Comparison of ENCODE assay signal across 15 cellular contexts in the genomic region with DNA sequence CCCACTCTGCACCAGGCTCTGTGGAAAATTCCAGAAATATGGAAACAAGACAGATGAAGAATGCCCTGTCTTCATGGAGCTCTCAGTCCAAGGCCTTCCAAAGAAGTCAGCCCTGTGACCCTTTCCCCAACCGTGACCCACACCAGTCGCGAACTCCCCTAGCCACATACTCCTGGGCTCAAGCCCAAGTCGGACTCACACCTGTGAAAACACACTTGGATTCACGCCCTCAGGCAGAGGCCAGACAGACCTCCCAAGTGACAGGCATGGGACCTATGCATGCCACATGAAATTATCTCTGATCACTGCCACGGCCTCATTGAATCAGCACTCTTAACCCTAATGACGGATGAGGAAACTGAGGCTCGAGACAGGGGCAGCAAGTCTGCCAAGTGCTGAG. TPM values are rescaled to one million over a fixed set of nuclear protein-coding genes. Genes with fewer than 3 reads are reported as not detected.
A peak's percentile ranks its signal among the peaks of the same experiment; 100 is the strongest.
DNase-seq lines count a peak whose midpoint lies in the region; ATAC-seq and TF ChIP-seq lines count a peak whose summit lies in the region.
"Had no signal": no experiment of that assay in that cellular context is flagged by ENCODE, and none has a peak within 500 bp of the region (broad histone marks: within the 10 kb centered on the region; RNA-seq: fewer than 3 reads in every experiment).

No MANE protein-coding gene starts in this region.

- H3K18ac ChIP-seq in mesenchymal stem cell (ENCODE audit: low read depth in 1 of 2, low read length in 2 of 2), result peak overlapping the region; percentile 86 to 93

- H2BK120ac ChIP-seq in mesenchymal stem cell (ENCODE audit: low read depth, low read length), result peak overlapping the region; percentile 96

- peak overlapping the region; percentile 79 for H3K27ac ChIP-seq in ectodermal cell (ENCODE audit: insufficient read depth, low read depth, low read length, poor library complexity, severe bottlenecking)
- H3K27ac ChIP-seq in mesenchymal stem cell (ENCODE audit: low read length, poor library complexity, severe bottlenecking), result peak overlapping the region; percentile 23
- no peak overlapping the region for H3K27ac ChIP-seq in stomach
- H3K27ac ChIP-seq: RWPE1 had no signal

- ATAC-seq in HG02970 (IDR thresholded peaks at IDR 0.05; ENCODE audit: low FRiP score, unreplicated experiment), result no peak
- no peak for ATAC-seq in GM21526 (IDR thresholded peaks at IDR 0.05; ENCODE audit: low FRiP score, unreplicated experiment)
- ATAC-seq: activated CD8-positive, alpha-beta T cell treated with anti-CD3 and anti-CD28 coated beads for 36 hours; GM12878 had no signal

- peaks cover 71% of the 10 kb centered on the region for H3K4me1 ChIP-seq in ectodermal cell (ENCODE audit: control insufficient read depth, insufficient read depth, low read length)
- peaks cover 92% of the 10 kb centered on the region for H3K4me1 ChIP-seq in mesenchymal stem cell (ENCODE audit: control insufficient read depth, insufficient read depth, low read depth, low read length)
- H3K4me1 ChIP-seq in stomach, result no peaks in the 10 kb centered on the region

- H3K27me3 ChIP-seq in ectodermal cell (ENCODE audit: control insufficient read depth, insufficient read depth, low read length, poor library complexity, severe bottlenecking) (no peaks in the 10 kb centered on the region), mesenchymal stem cell (ENCODE audit: control insufficient read depth in 1 of 2, insufficient read depth in 1 of 2, low read length in 2 of 2) (no peaks in the 10 kb centered on the region), stomach (no peaks in the 10 kb centered on the region)

- H3K9me3 ChIP-seq in ectodermal cell (ENCODE audit: control insufficient read depth, low read length), result no peaks in the 10 kb centered on the region
- no peaks in the 10 kb centered on the region for H3K9me3 ChIP-seq in mesenchymal stem cell (ENCODE audit: control insufficient read depth, low read length)
- H3K9me3 ChIP-seq in stomach, result no peaks in the 10 kb centered on the region

- DNase-seq in M059J (ENCODE audit: low read depth) (peak; percentile 33), mesenchymal stem cell (no peak), stomach (peak; percentile 44), NCI-H446 (lab: John Stamatoyannopoulos, UW) (no peak)
- DNase-seq in activated CD8-positive, alpha-beta memory T cell treated with anti-CD3 and anti-CD28 coated beads, Interleukin-2, amount 50 U/mL, for 48 hours, result no peak
- DNase-seq: activated CD8-positive, alpha-beta T cell treated with anti-CD3 and anti-CD28 coated beads for 36 hours; cerebellar nuclear complex; kidney glomerular epithelial cell; NCI-H1092 treated with DMSO at 0.1 percent for 48 hours had no signal

- peaks cover 25% of the 10 kb centered on the region for H3K79me1 ChIP-seq in mesenchymal stem cell (replicated peaks; ENCODE audit: low read length, poor library complexity, severe bottlenecking)

- H3K14ac ChIP-seq in mesenchymal stem cell (ENCODE audit: low read length in 2 of 2), result peak overlapping the region in 1 of 2 experiments; percentile 45

- peak overlapping the region; percentile 81 for H3K9ac ChIP-seq in mesenchymal stem cell (ENCODE audit: low read length)

- 75% methylated on average over 8 of the region's 8 CpGs for WGBS in ectodermal cell, 2 experiments
- 81% methylated on average over 8 of the region's 8 CpGs for WGBS in mesenchymal stem cell
- WGBS in stomach, 5 donors, result 18 to 45% (median 39%) methylated on average over 5 to 8 of the region's 8 CpGs

- no peak overlapping the region for H2BK5ac ChIP-seq in mesenchymal stem cell (ENCODE audit: low read depth, low read length, poor library complexity, severe bottlenecking)

- intact Hi-C loops in stomach (cut with DNase I; ENCODE audit: low total_unique reads), result no loop called here

- H2AK5ac ChIP-seq in mesenchymal stem cell (ENCODE audit: low read length, severe bottlenecking), result peak overlapping the region; percentile 67

- TF ChIP-seq POLR2A in stomach (IDR thresholded peaks at IDR 0.05), result no peak

- TF ChIP-seq CTCF in stomach (IDR thresholded peaks at IDR 0.05), result no peak

- H3K36me3 ChIP-seq in ectodermal cell (ENCODE audit: control insufficient read depth, insufficient read depth, low read length) (no peaks in the 10 kb centered on the region), mesenchymal stem cell (ENCODE audit: control insufficient read depth in 1 of 2, insufficient read depth in 2 of 2, low read depth in 1 of 2, low read length in 2 of 2) (peaks cover 31 to 34% of the 10 kb centered on the region in 2 experiments), stomach (peaks cover 0 to 4% (median under 1%) of the 10 kb centered on the region in 4 donors)

- no peak overlapping the region for H2BK15ac ChIP-seq in mesenchymal stem cell (ENCODE audit: low read depth, poor library complexity, severe bottlenecking)

- TF ChIP-seq EP300 in stomach (IDR thresholded peaks at IDR 0.05), result no peak

- H3K4me3 ChIP-seq in ectodermal cell (ENCODE audit: insufficient read depth, low read depth, low read length) (no peak overlapping the region), mesenchymal stem cell (ENCODE audit: insufficient read depth in 1 of 2, low read depth in 1 of 2, low read length in 2 of 2) (peak overlapping the region in 1 of 2 experiments; percentile 39), stomach (peak overlapping the region in 1 of 4 donors; percentile 14)
- H3K4me3 ChIP-seq: GM12878 had no signal

- peak overlapping the region; percentile 78 to 96 for H3K4ac ChIP-seq in mesenchymal stem cell (ENCODE audit: low read depth in 1 of 2, low read length in 2 of 2)

- peak overlapping the region; percentile 87 for H4K91ac ChIP-seq in mesenchymal stem cell (ENCODE audit: low read length)

- H4K8ac ChIP-seq in mesenchymal stem cell (ENCODE audit: low read length), result peak overlapping the region; percentile 71

- H2AFZ ChIP-seq in mesenchymal stem cell (ENCODE audit: low read depth, low read length), result no peak overlapping the region

- no peak overlapping the region for H3K4me2 ChIP-seq in mesenchymal stem cell (ENCODE audit: low read length, poor library complexity, severe bottlenecking)

- H3K23ac ChIP-seq in mesenchymal stem cell (ENCODE audit: low read length in 2 of 2), result peak overlapping the region in 1 of 2 experiments; percentile 23

- H2BK12ac ChIP-seq in mesenchymal stem cell (ENCODE audit: low read length in 2 of 2), result peak overlapping the region; percentile 73 to 88

RNA-seq across cellular contexts. Expression of a gene that starts 42.5 kb away (rescaled TPM):
- 9.8 and 18.2 TPM in 2 replicates for total RNA-seq in M059J (2014; rRNA removed; shearing (Covaris generic))
- polyA plus RNA-seq in ectodermal cell (2013, experiment 1 of 4), result 14.9 TPM
- 14.6 TPM for polyA plus RNA-seq in ectodermal cell (2013, experiment 2 of 4)
- polyA plus RNA-seq in ectodermal cell (2013, experiment 3 of 4), result 13.6 TPM
- polyA plus RNA-seq in ectodermal cell (2013, experiment 4 of 4), result 11.8 TPM
- polyA plus RNA-seq in mesenchymal stem cell (2013, experiment 1 of 2), result 47.4 TPM
- polyA plus RNA-seq in mesenchymal stem cell (2013, experiment 2 of 2), result 49.0 TPM
- total RNA-seq in stomach, result 10 to 100 TPM in 4 of 5 donors, 1 to 10 TPM in 1; 9.7 to 60.3 (median 28.0) TPM
- 10 to 100 TPM; 13.3 to 53.0 (median 45.3) TPM for polyA plus RNA-seq in stomach
- total RNA-seq: HT-29 had no signal

RNA-seq across cellular contexts. Expression of a gene that starts 55.7 kb away (rescaled TPM):
- 36.5 and 50.7 TPM in 2 replicates for total RNA-seq in M059J (2014; rRNA removed; shearing (Covaris generic))
- 50.0 TPM for polyA plus RNA-seq in ectodermal cell (2013, experiment 1 of 4)
- 49.3 TPM for polyA plus RNA-seq in ectodermal cell (2013, experiment 2 of 4)
- 43.0 TPM for polyA plus RNA-seq in ectodermal cell (2013, experiment 3 of 4)
- polyA plus RNA-seq in ectodermal cell (2013, experiment 4 of 4), result 38.1 TPM
- 49.4 TPM for polyA plus RNA-seq in mesenchymal stem cell (2013, experiment 1 of 2)
- 50.7 TPM for polyA plus RNA-seq in mesenchymal stem cell (2013, experiment 2 of 2)
- total RNA-seq in stomach, result 100 to 1,000 TPM in 1 of 5 donors, 10 to 100 TPM in 3, 1 to 10 TPM in 1; 6.4 to 149 (median 46.8) TPM
- 100 to 1,000 TPM in 1 of 3 donors, 10 to 100 TPM in 2; 27.5 to 177 (median 54.7) TPM for polyA plus RNA-seq in stomach

Comparison
In these comparisons a context has a peak if more than half of its experiments do, and no peak if none do; other contexts are left out.
1. DNase-seq: peak in M059J (single experiment) and stomach (single experiment); none in mesenchymal stem cell (single experiment), NCI-H446 (0 of 2) and activated CD8-positive, alpha-beta memory T cell treated with anti-CD3 and anti-CD28 coated beads, Interleukin-2, amount 50 U/mL, for 48 hours (single experiment).
2. H3K27ac ChIP-seq: peak in ectodermal cell (single experiment) and mesenchymal stem cell (single experiment); none in stomach (0 of 5).